In the genomic region with DNA sequence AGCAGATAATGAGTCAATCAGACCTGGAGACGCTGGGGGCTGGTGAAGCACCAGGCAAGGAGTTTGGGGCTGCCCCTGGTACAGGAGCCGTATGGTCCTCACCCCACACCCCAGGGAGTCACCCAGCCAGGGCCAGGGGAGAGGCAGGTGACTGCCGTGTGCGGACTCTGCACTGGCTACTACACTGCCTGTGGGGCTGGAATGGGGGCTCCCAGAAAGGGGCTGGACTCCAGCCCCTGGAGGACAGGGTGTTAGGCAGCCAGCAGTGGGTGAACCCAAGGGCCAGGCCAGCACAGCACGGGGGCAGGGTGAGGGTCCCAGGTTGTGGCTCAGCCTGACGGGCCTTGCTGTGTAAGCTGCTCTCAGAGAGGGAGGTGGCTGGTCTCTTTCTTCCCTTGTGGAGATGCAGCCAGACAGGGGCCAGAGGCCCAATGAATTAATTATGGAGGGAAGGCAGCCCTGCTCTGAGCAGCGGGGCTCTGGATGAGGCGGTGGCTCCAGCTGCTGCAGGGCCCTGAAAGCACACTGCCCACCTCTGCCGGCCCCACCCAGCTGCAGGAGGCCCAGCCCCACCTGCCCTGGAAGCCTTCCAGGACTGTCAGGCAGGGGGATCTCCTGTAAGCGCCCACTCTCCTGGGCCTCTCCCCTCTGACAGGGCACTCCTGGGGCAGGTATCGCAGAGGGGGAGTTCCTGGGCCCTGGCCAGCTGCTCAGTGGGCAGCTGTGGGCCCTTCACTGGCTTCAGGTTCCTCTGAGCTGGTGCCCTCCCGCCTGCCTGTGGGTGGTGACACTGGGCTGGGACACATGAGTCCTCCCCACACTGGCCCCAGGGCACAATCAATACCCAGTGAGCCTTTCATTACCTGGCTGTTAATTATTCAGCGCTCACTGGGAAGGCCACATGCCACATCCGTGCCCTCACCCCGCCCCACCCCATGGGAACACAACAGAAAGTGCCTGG, we compare ENCODE assay signal across 9 cellular contexts.
DNase-seq lines count a peak whose midpoint lies in the region; ATAC-seq and TF ChIP-seq lines count a peak whose summit lies in the region.
"Had no signal": no experiment of that assay in that cellular context is flagged by ENCODE, and none has a peak within 500 bp of the region (broad histone marks: within the 10 kb centered on the region; RNA-seq: fewer than 3 reads in every experiment).

No MANE protein-coding gene starts in this region.

- DNase-seq in Right ventricle myocardium inferior (ENCODE audit: missing footprints): peak; percentile 31
- DNase-seq in left ventricle myocardium superior: no peak
- DNase-seq in activated CD4-positive, alpha-beta memory T cell treated with anti-CD3 and anti-CD28 coated beads for 36 hours: peak; percentile 8
- peak; percentile 82 for DNase-seq in mesenteric fat pad (ENCODE audit: low spot score)
- DNase-seq in upper lobe of left lung: peak; percentile 18 to 52
- no peak for DNase-seq in mammary epithelial cell
- DNase-seq in immature natural killer cell: no peak
- no peak for DNase-seq in hypothalamus (lab: John Stamatoyannopoulos, UW)
- DNase-seq: KG1 had no signal

- peak overlapping the region in 3 of 4 donors; percentile 26 to 39 (median 36) for H3K4me3 ChIP-seq in upper lobe of left lung
- H3K4me3 ChIP-seq in mammary epithelial cell (replicated peaks in 1 of 3; ENCODE audit: insufficient read depth in 1 of 3, low read depth in 2 of 3, low read length in 3 of 3): no peak overlapping the region

- no TSS peak for BruUV-seq in mammary epithelial cell (replicated peaks; lab: Mats Ljungman, UMichigan)

- TF ChIP-seq EP300 in upper lobe of left lung (IDR thresholded peaks at IDR 0.05): no peak

- no peaks in the 10 kb centered on the region for H3K79me2 ChIP-seq in mammary epithelial cell (ENCODE audit: insufficient read depth, low read length)

- CTCF ChIA-PET in activated CD4-positive, alpha-beta memory T cell treated with anti-CD3 and anti-CD28 coated beads for 36 hours (lab: Charles Lee): no interaction called here
- CTCF ChIA-PET in mammary epithelial cell (lab: Charles Lee; ENCODE audit: low non-redundant PET): no interaction called here

- H3K36me3 ChIP-seq in upper lobe of left lung (no peaks in the 10 kb centered on the region), mammary epithelial cell (ENCODE audit: insufficient read depth, low read length) (no peaks in the 10 kb centered on the region)

- H3K27ac Mint-ChIP-seq in activated CD4-positive, alpha-beta memory T cell treated with anti-CD3 and anti-CD28 coated beads for 36 hours: no peak overlapping the region
- no peak overlapping the region for H3K27ac Mint-ChIP-seq in immature natural killer cell

- H3K9me3 ChIP-seq in upper lobe of left lung (no peaks in the 10 kb centered on the region), mammary epithelial cell (replicated peaks; ENCODE audit: insufficient read depth, low read length) (peaks cover 26% of the 10 kb centered on the region)

- POLR2A ChIA-PET in activated CD4-positive, alpha-beta memory T cell treated with anti-CD3 and anti-CD28 coated beads for 36 hours (lab: Charles Lee): no interaction called here

- H2AFZ ChIP-seq in mammary epithelial cell (ENCODE audit: low read depth, low read length): no peak overlapping the region

- H3K27me3 Mint-ChIP-seq in activated CD4-positive, alpha-beta memory T cell treated with anti-CD3 and anti-CD28 coated beads for 36 hours: no peaks in the 10 kb centered on the region
- H3K27me3 Mint-ChIP-seq in immature natural killer cell (ENCODE audit: low read depth in 3 of 3): peaks cover 0 to 3% (median 0%) of the 10 kb centered on the region in 3 donors

- WGBS in upper lobe of left lung, 2 donors: 76 to 81% methylated on average over 3 to 5 of the region's 15 CpGs
- WGBS in mammary epithelial cell (ENCODE audit: low coverage, missing lambda C conversion rate): 66% methylated on average over 8 of the region's 15 CpGs

- H3K9ac ChIP-seq in mammary epithelial cell (ENCODE audit: insufficient read depth, low read length): no peak overlapping the region

- no peaks in the 10 kb centered on the region for H4K20me1 ChIP-seq in mammary epithelial cell (ENCODE audit: insufficient read depth, low read length)

- no peak for TF ChIP-seq POLR2A in upper lobe of left lung (IDR thresholded peaks at IDR 0.05)

- H3K27me3 ChIP-seq in upper lobe of left lung (no peaks in the 10 kb centered on the region), mammary epithelial cell (ENCODE audit: insufficient read depth, low read length) (no peaks in the 10 kb centered on the region)

- dilution Hi-C loops in mammary epithelial cell (cut with HindIII; ENCODE audit: low sequenced_read_pairs): loop anchor here (5.0 kb wide), 2 partner anchors 45 to 50 kb away; no protein-coding TSS in a partner anchor

- H3K4me2 ChIP-seq in mammary epithelial cell (ENCODE audit: insufficient read depth, low read depth, low read length): no peak overlapping the region

- TF ChIP-seq CTCF in upper lobe of left lung (IDR thresholded peaks at IDR 0.05) (no peak), mammary epithelial cell (conservative IDR thresholded peaks at IDR 0.05 in 1 of 2, IDR thresholded peaks at IDR 0.05 in 1 of 2; ENCODE audit: extremely low read depth in 1 of 2, insufficient read depth in 1 of 2, low read depth in 1 of 2, low read length in 2 of 2) (no peak)

- no peaks in the 10 kb centered on the region for H3K9me3 Mint-ChIP-seq in activated CD4-positive, alpha-beta memory T cell treated with anti-CD3 and anti-CD28 coated beads for 36 hours
- H3K9me3 Mint-ChIP-seq in immature natural killer cell: no peaks in the 10 kb centered on the region

- in situ Hi-C loops in mammary epithelial cell (cut with MboI; ENCODE audit: low sequenced_read_pairs in 2 of 2): no loop called here

- no peaks in the 10 kb centered on the region for H3K36me3 Mint-ChIP-seq in activated CD4-positive, alpha-beta memory T cell treated with anti-CD3 and anti-CD28 coated beads for 36 hours
- H3K36me3 Mint-ChIP-seq in immature natural killer cell: no peaks in the 10 kb centered on the region

- no peak overlapping the region for H3K4me3 Mint-ChIP-seq in activated CD4-positive, alpha-beta memory T cell treated with anti-CD3 and anti-CD28 coated beads for 36 hours
- no peak overlapping the region for H3K4me3 Mint-ChIP-seq in immature natural killer cell

- peaks cover 16 to 20% (median 18%) of the 10 kb centered on the region in 4 donors for H3K4me1 ChIP-seq in upper lobe of left lung
- H3K4me1 ChIP-seq in mammary epithelial cell (ENCODE audit: insufficient read depth, low read length): no peaks in the 10 kb centered on the region

- no peaks in the 10 kb centered on the region for H3K4me1 Mint-ChIP-seq in activated CD4-positive, alpha-beta memory T cell treated with anti-CD3 and anti-CD28 coated beads for 36 hours (ENCODE audit: low read depth)
- H3K4me1 Mint-ChIP-seq in immature natural killer cell: no peaks in the 10 kb centered on the region

- ATAC-seq in Right ventricle myocardium inferior: no peak
- no peak for ATAC-seq in left ventricle myocardium superior
- no peak for ATAC-seq in upper lobe of left lung (ENCODE audit: low FRiP score in 2 of 2)

- peak overlapping the region; percentile 50 to 82 (median 80) for H3K27ac ChIP-seq in upper lobe of left lung
- no peak overlapping the region for H3K27ac ChIP-seq in mammary epithelial cell (ENCODE audit: insufficient read depth, low read depth, low read length)

- intact Hi-C loops in Right ventricle myocardium inferior (cut with DNase I): no loop called here
- intact Hi-C loops in left ventricle myocardium superior (cut with micrococcal nuclease): no loop called here
- intact Hi-C loops in activated CD4-positive, alpha-beta memory T cell treated with anti-CD3 and anti-CD28 coated beads for 36 hours (cut with micrococcal nuclease): no loop called here
- intact Hi-C loops in mammary epithelial cell (cut with micrococcal nuclease): no loop called here

Comparison
In these comparisons a context has a peak if more than half of its experiments do, and no peak if none do; other contexts are left out.
1. DNase-seq: peak in Right ventricle myocardium inferior (single experiment), activated CD4-positive, alpha-beta memory T cell treated with anti-CD3 and anti-CD28 coated beads for 36 hours (single experiment), mesenteric fat pad (single experiment) and upper lobe of left lung (2 of 2); none in left ventricle myocardium superior (single experiment), mammary epithelial cell (single experiment), immature natural killer cell (0 of 3) and hypothalamus (0 of 51).
2. H3K4me3 ChIP-seq: peak in upper lobe of left lung (3 of 4); none in mammary epithelial cell (0 of 3).